24 cellular contexts compared by ENCODE assay signal in genomic region chr16:35706901-35707300, GRCh38.
"Had no signal": no experiment of that assay in that cellular context is flagged by ENCODE, and none has a peak within 500 bp of the region (broad histone marks: within the 10 kb centered on the region; RNA-seq: fewer than 3 reads in every experiment).

No MANE protein-coding gene starts in this region.

- H3K4me3 Mint-ChIP-seq: dendritic cell treated with granulocyte-macrophage colony-stimulating factor and Interleukin-4, amounts not matched to agents 40 ng/mL and 50 ng/mL, for 4 days; effector memory CD8-positive, alpha-beta T cell had no signal

- H3K27ac ChIP-seq: colonic mucosa, coronary artery, dorsolateral prefrontal cortex, epithelial cell of prostate, esophagus muscularis mucosa, esophagus squamous epithelium, foreskin keratinocyte, gastrocnemius medialis, gastroesophageal sphincter, heart left ventricle, heart right ventricle, hepatocyte had no signal

- H3K4me3 ChIP-seq: colonic mucosa, coronary artery, dorsolateral prefrontal cortex, esophagus muscularis mucosa, esophagus squamous epithelium, gastrocnemius medialis, gastroesophageal sphincter, heart left ventricle, heart right ventricle, hepatocyte had no signal

- H3K27me3 ChIP-seq: colonic mucosa, esophagus squamous epithelium, foreskin keratinocyte, gastrocnemius medialis, gastroesophageal sphincter, heart left ventricle, heart right ventricle, hepatocyte had no signal

- H3K27ac Mint-ChIP-seq: dendritic cell treated with granulocyte-macrophage colony-stimulating factor and Interleukin-4, amounts not matched to agents 40 ng/mL and 50 ng/mL, for 4 days; effector memory CD8-positive, alpha-beta T cell had no signal

- H3K27me3 Mint-ChIP-seq: dendritic cell treated with granulocyte-macrophage colony-stimulating factor and Interleukin-4, amounts not matched to agents 40 ng/mL and 50 ng/mL, for 4 days; effector memory CD8-positive, alpha-beta T cell had no signal

- H3K9me3 ChIP-seq: colonic mucosa, gastrocnemius medialis had no signal

- H3K9me3 Mint-ChIP-seq: effector memory CD8-positive, alpha-beta T cell had no signal

- H3K4me1 ChIP-seq: colonic mucosa, esophagus squamous epithelium, foreskin keratinocyte, gastrocnemius medialis, gastroesophageal sphincter had no signal

- DNase-seq: colonic mucosa; cortex of kidney; dermis blood vessel endothelial cell; dorsolateral prefrontal cortex; effector CD4-positive, alpha-beta T cell; effector CD8-positive, alpha-beta T cell; effector memory CD4-positive, alpha-beta T cell; effector memory CD8-positive, alpha-beta T cell; erythroblast; esophagus squamous epithelium; foreskin fibroblast; foreskin keratinocyte; foreskin melanocyte; gastrocnemius medialis; glutamatergic neuron; head of caudate nucleus; heart left ventricle; heart right ventricle had no signal

- H3K36me3 ChIP-seq: colonic mucosa, esophagus muscularis mucosa, esophagus squamous epithelium, gastrocnemius medialis, gastroesophageal sphincter, heart left ventricle, heart right ventricle had no signal
